1 cellular context compared by ENCODE assay signal in genomic region chr1:178531897-178532296, GRCh38.
TF ChIP-seq lines count a peak whose summit lies in the region.

No MANE protein-coding gene starts in this region.

TF ChIP-seq in H1, 55 proteins besides CTCF, POLR2A, EP300 and RAD21:
- TF ChIP-seq POU5F1 (IDR thresholded peaks at IDR 0.05; ENCODE audit: low read depth, low read length) (no peak), BRCA1 (IDR thresholded peaks at IDR 0.05; ENCODE audit: low read depth, low read length) (no peak), NRF1 (IDR thresholded peaks at IDR 0.05; ENCODE audit: low read depth, low read length) (no peak), EGR1 (IDR thresholded peaks at IDR 0.05; ENCODE audit: borderline replicate concordance, low read depth, low read length) (no peak), CEBPB (IDR thresholded peaks at IDR 0.05; ENCODE audit: low read depth, low read length) (no peak), HDAC2 (IDR thresholded peaks at IDR 0.05; ENCODE audit: borderline replicate concordance in 1 of 2, low read depth in 2 of 2, low read length in 2 of 2) (no peak), CBX8 (IDR thresholded peaks at IDR 0.05; ENCODE audit: borderline replicate concordance, low read depth, low read length) (no peak), SIX5 (IDR thresholded peaks at IDR 0.05; ENCODE audit: low read depth, low read length) (no peak), BACH1 (IDR thresholded peaks at IDR 0.05; ENCODE audit: low read length) (no peak), GTF2F1 (IDR thresholded peaks at IDR 0.05; ENCODE audit: borderline replicate concordance, low read depth, low read length) (no peak), TAF7 (optimal IDR thresholded peaks at IDR 0.05; ENCODE audit: borderline replicate concordance, low read depth, low read length) (no peak), RBBP5 (IDR thresholded peaks at IDR 0.05; ENCODE audit: borderline replicate concordance, low read depth, low read length) (no peak)
- TF ChIP-seq, protein P1, sequence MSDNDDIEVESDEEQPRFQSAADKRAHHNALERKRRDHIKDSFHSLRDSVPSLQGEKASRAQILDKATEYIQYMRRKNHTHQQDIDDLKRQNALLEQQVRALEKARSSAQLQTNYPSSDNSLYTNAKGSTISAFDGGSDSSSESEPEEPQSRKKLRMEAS (IDR thresholded peaks at IDR 0.05): no peak
TF ChIP-seq in H1: peak in this region for 0.
